1 cellular context compared by ENCODE assay signal in genomic region chr1:26275580-26276431, GRCh38.
TF ChIP-seq lines count a peak whose summit lies in the region.

No MANE protein-coding gene starts in this region.

TF ChIP-seq in K562, 482 proteins besides CTCF, POLR2A, EP300 and RAD21 (continued from another document and continues in another):
- no peak for TF ChIP-seq THRA (IDR thresholded peaks at IDR 0.05)
- no peak for TF ChIP-seq EWSR1 (IDR thresholded peaks at IDR 0.05; ENCODE audit: borderline replicate concordance, low read depth, partially characterized antibody)
- TF ChIP-seq HEY1 (CRISPR knock-in tag; IDR thresholded peaks at IDR 0.05; ENCODE audit: borderline replicate concordance) = 0 out of 2 replicates have a peak, but pooled peaks have one; percentile 5
- TF ChIP-seq TAF15 (IDR thresholded peaks at IDR 0.05; ENCODE audit: low read depth, low read length) = no peak
- no peak for TF ChIP-seq MEIS2 (IDR thresholded peaks at IDR 0.05; ENCODE audit: partially characterized antibody)
- TF ChIP-seq OTX1 (CRISPR knock-in tag; IDR thresholded peaks at IDR 0.05) = no peak
- no peak for TF ChIP-seq ERF (CRISPR knock-in tag; IDR thresholded peaks at IDR 0.05)
- no peak for TF ChIP-seq POLR2AphosphoS2 (IDR thresholded peaks at IDR 0.05; ENCODE audit: low read length)
- TF ChIP-seq CCNT2 (IDR thresholded peaks at IDR 0.05; ENCODE audit: borderline replicate concordance, extremely low read depth, insufficient read length, low read depth, low read length) = no peak
- TF ChIP-seq NUFIP1 (IDR thresholded peaks at IDR 0.05; ENCODE audit: partially characterized antibody) = no peak
- TF ChIP-seq TAL1 (IDR thresholded peaks at IDR 0.05) = no peak
- TF ChIP-seq JUND (IDR thresholded peaks at IDR 0.05; ENCODE audit: borderline replicate concordance, low read depth, low read length) = peak; percentile 99; the same call in 1 of the 2 replicates
- TF ChIP-seq JUND (tag; IDR thresholded peaks at IDR 0.05; ENCODE audit: borderline replicate concordance, low read depth, low read length) = peak; percentile 46; the same call in 2 of the 3 replicates
- no peak for TF ChIP-seq FOXP1 (CRISPR knock-in tag; IDR thresholded peaks at IDR 0.05)
- no peak; the same call in 1 of the 2 replicates for TF ChIP-seq RNF2 (IDR thresholded peaks at IDR 0.05)
- TF ChIP-seq ARID3A (IDR thresholded peaks at IDR 0.05; ENCODE audit: borderline replicate concordance, low read depth, low read length) = no peak
- TF ChIP-seq TAF7 (tag; IDR thresholded peaks at IDR 0.05) = no peak
- no peak for TF ChIP-seq CREB1 (IDR thresholded peaks at IDR 0.05)
- TF ChIP-seq CREB1 (CRISPR knock-in tag; IDR thresholded peaks at IDR 0.05) = no peak
- no peak for TF ChIP-seq ZNF586 (CRISPR knock-in tag; conservative IDR thresholded peaks at IDR 0.05)
- TF ChIP-seq TBL1XR1 (IDR thresholded peaks at IDR 0.05; ENCODE audit: low read length in 2 of 2) = no peak
- TF ChIP-seq ZNF518B (CRISPR knock-in tag; IDR thresholded peaks at IDR 0.05) = no peak
- no peak for TF ChIP-seq ZNF134 (CRISPR knock-in tag; conservative IDR thresholded peaks at IDR 0.05)
- no peak; the same call in 1 of the 2 replicates for TF ChIP-seq NBN (IDR thresholded peaks at IDR 0.05; ENCODE audit: low read depth)
- no peak for TF ChIP-seq CBX1 (IDR thresholded peaks at IDR 0.05; ENCODE audit: low read depth)
- TF ChIP-seq MECOM (CRISPR knock-in tag; IDR thresholded peaks at IDR 0.05) = no peak; the same call in 1 of the 2 replicates
- no peak for TF ChIP-seq ZNF347 (CRISPR knock-in tag; IDR thresholded peaks at IDR 0.05; ENCODE audit: low read depth)
- TF ChIP-seq ATF4 (CRISPR knock-in tag; IDR thresholded peaks at IDR 0.05) = no peak
- TF ChIP-seq TCF7 (IDR thresholded peaks at IDR 0.05; ENCODE audit: borderline replicate concordance) = no peak
- no peak for TF ChIP-seq RBM15 (IDR thresholded peaks at IDR 0.05; ENCODE audit: insufficient read depth, low read length)
- TF ChIP-seq NR1H2 (CRISPR knock-in tag; IDR thresholded peaks at IDR 0.05) = 0 out of 2 replicates have a peak, but pooled peaks have one; percentile 22
- TF ChIP-seq NFE2 (IDR thresholded peaks at IDR 0.05; ENCODE audit: low read depth) = no peak
- TF ChIP-seq CAMTA2 (CRISPR knock-in tag; conservative IDR thresholded peaks at IDR 0.05) = no peak
- TF ChIP-seq MTA3 (IDR thresholded peaks at IDR 0.05; ENCODE audit: borderline replicate concordance) = no peak; the same call in none of the 2 replicates
- TF ChIP-seq ZNF121 (CRISPR knock-in tag; conservative IDR thresholded peaks at IDR 0.05) = no peak
- no peak for TF ChIP-seq ZBTB9 (CRISPR knock-in tag; IDR thresholded peaks at IDR 0.05)
- 0 out of 2 replicates have a peak, but pooled peaks have one; percentile 32 for TF ChIP-seq SNIP1 (IDR thresholded peaks at IDR 0.05; ENCODE audit: low read depth)
- TF ChIP-seq ARID3B (CRISPR knock-in tag; IDR thresholded peaks at IDR 0.05; ENCODE audit: borderline replicate concordance) = no peak
- no peak for TF ChIP-seq PHF21A (IDR thresholded peaks at IDR 0.05; ENCODE audit: borderline replicate concordance, low read depth)
- no peak for TF ChIP-seq ZNF280B (CRISPR knock-in tag; IDR thresholded peaks at IDR 0.05)
- TF ChIP-seq HSF4 (CRISPR knock-in tag; IDR thresholded peaks at IDR 0.05; ENCODE audit: borderline replicate concordance) = peak; percentile 28; the same call in 1 of the 2 replicates
- TF ChIP-seq TRIM25 (IDR thresholded peaks at IDR 0.05; ENCODE audit: borderline replicate concordance) = no peak
- no peak for TF ChIP-seq NCOA2 (IDR thresholded peaks at IDR 0.05; ENCODE audit: partially characterized antibody in 2 of 2)
- no peak for TF ChIP-seq ZNF280A (IDR thresholded peaks at IDR 0.05; ENCODE audit: low read depth, partially characterized antibody)
- no peak for TF ChIP-seq ZNF707 (CRISPR knock-in tag; conservative IDR thresholded peaks at IDR 0.05)
- TF ChIP-seq ZNF184 (CRISPR knock-in tag; IDR thresholded peaks at IDR 0.05) = no peak
- no peak for TF ChIP-seq ZNF311 (CRISPR knock-in tag; IDR thresholded peaks at IDR 0.05)
- TF ChIP-seq REST (CRISPR knock-in tag; IDR thresholded peaks at IDR 0.05; ENCODE audit: low read depth) = 0 out of 2 replicates have a peak, but pooled peaks have one; percentile 18
